1 cellular context compared by ENCODE assay signal in the genomic region with DNA sequence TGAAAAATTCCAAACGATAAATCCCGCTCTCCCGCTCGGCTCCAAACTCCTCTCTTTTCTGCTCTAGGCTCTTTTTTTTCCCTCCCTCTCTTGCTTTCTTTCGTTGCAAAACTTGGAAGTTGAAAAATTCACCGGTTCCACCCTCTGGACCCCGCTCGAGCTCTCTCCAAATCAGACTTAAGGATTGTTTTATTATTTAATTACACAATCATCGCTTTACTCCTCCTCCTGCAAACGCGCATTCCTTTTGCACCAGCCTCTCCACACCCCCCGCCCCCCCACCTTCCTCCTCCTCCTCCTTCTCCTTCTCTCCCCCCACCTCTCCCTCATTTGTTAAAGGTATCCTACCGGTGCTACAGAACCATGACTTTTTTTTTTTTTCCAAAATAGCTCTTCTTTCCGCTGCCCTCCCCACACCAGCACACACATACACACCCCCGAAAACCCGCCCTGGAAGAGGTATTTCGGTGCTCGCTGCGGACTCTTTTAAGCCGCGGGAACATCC.
TF ChIP-seq lines count a peak whose summit lies in the region.

No MANE protein-coding gene starts in this region.

TF ChIP-seq in H1, 55 proteins besides CTCF, POLR2A, EP300 and RAD21 (continued from another document):
- TF ChIP-seq CEBPB (IDR thresholded peaks at IDR 0.05; ENCODE audit: low read depth, low read length) (peak; percentile 23; the same call in 1 of the 2 replicates), YY1 (IDR thresholded peaks at IDR 0.05; ENCODE audit: low read depth, low read length) (no peak), RXRA (IDR thresholded peaks at IDR 0.05; ENCODE audit: insufficient read depth, low read depth, low read length) (no peak), ASH2L (IDR thresholded peaks at IDR 0.05; ENCODE audit: low read length) (peak; percentile 76)
